ENCODE assay signal across 6 cellular contexts in the genomic region with DNA sequence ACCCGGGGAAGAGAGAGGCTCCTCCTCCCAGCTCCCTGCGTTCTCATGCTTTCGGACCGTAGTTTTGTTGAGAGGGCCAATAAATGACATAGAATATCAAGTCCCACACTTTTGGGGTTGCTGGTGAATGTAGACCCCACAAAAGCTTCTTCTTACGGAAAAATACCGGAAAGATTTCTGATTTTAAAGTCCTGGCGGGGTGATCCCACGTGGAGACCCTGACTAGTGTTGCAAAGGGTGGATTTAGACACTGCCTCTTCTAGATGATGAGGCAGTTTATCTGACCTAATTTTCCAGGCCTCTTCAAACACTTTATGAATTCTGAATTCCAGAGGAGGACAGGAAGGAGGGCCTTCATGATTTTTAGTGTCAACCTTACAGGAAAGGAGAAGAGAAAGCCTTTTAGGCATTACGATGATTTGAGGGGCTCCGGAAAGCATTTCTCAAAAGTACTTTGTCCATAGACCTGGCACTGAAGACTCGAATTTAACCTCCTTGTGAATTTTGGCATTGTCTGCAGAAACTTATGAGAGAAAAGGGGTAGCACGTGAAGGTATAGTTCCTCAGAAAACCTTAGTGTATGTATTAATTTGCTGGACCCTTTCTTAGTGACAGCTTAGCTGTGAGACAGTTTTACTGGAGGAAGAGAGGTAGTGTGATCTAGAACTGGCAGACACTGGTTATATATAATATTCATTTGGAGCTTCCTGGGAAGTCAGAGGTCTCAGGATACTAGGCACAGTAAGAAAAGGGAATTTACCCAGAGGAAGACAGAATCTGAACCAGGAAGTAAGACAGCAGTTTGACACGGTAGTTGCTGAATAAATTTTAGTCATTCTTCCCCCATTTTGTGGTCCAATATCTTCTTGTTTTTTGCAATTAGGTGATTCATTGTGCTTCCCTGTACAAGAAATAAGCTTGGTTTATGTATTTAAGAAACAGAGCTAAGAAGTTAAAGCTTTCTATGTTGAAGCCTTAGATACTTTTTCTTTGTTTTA. TPM values are rescaled to one million over a fixed set of nuclear protein-coding genes. Genes with fewer than 3 reads are reported as not detected.
DNase-seq lines count a peak whose midpoint lies in the region; ATAC-seq and TF ChIP-seq lines count a peak whose summit lies in the region.

No MANE protein-coding gene starts in this region.

- peak overlapping the region; percentile 90 to 98 (median 94) for H3K4me3 Mint-ChIP-seq in naive B cell

- no peaks in the 10 kb centered on the region for H3K27me3 Mint-ChIP-seq in naive B cell

- no peaks in the 10 kb centered on the region for H3K9me3 ChIP-seq in ascending aorta

- peak overlapping the region; percentile 61 to 72 for H3K4me3 ChIP-seq in ascending aorta

- ATAC-seq in HG03432 (IDR thresholded peaks at IDR 0.05; ENCODE audit: unreplicated experiment) (peak; percentile 4), naive B cell (ENCODE audit: low read depth in 2 of 2) (no peak), GM19455 (IDR thresholded peaks at IDR 0.05; ENCODE audit: unreplicated experiment) (no peak)

- peaks cover 14 to 20% of the 10 kb centered on the region in 2 donors for H3K36me3 ChIP-seq in ascending aorta

- no peaks in the 10 kb centered on the region for H3K36me3 Mint-ChIP-seq in naive B cell

- H3K27ac ChIP-seq in ascending aorta = peak overlapping the region; percentile 91 to 95

- H3K4me1 ChIP-seq in ascending aorta = peaks cover 5 to 29% of the 10 kb centered on the region in 2 donors

- peaks cover 0 to 8% (median 2%) of the 10 kb centered on the region in 7 donors for H3K9me3 Mint-ChIP-seq in naive B cell

- in situ Hi-C loops in GM13977 (cut with MboI; ENCODE audit: low pct_unique_long_range_greater_than_20kb, low sequenced_read_pairs, unreplicated experiment) = no loop called here

- intact Hi-C loops in ascending aorta (cut with DNase I) = loop anchor here (2.0 to 5.0 kb wide), 2 partner anchors 15 to 49 kb away; a partner anchor contains a TSS

- TF ChIP-seq CTCF in GM13977 (IDR thresholded peaks at IDR 0.05; ENCODE audit: extremely low read depth, insufficient read depth, missing control alignments) = no peak
- TF ChIP-seq CTCF in ascending aorta (IDR thresholded peaks at IDR 0.05) = no peak

- DNase-seq in GM13977 (ENCODE audit: low spot score) (peak; percentile 57), ascending aorta (ENCODE audit: low spot score in 2 of 2) (peak in 1 of 2 donors; percentile 69), naive B cell (no peak), amniotic stem cell (lab: John Stamatoyannopoulos, UW) (no peak)

- H3K4me1 Mint-ChIP-seq in naive B cell = peaks cover 26 to 46% (median 31%) of the 10 kb centered on the region in 3 donors

- peak overlapping the region; percentile 98 to 100 (median 99) for H3K27ac Mint-ChIP-seq in naive B cell

- no peaks in the 10 kb centered on the region for H3K27me3 ChIP-seq in ascending aorta

RNA-seq across cellular contexts. Expression of a gene that starts 0.9 kb away (rescaled TPM):
- 20.5 TPM for total RNA-seq in ascending aorta
- 10 to 100 TPM; 20.8 to 44.2 (median 36.0) TPM for polyA plus RNA-seq in naive B cell (ENCODE audit: low read depth in 6 of 6)

RNA-seq across cellular contexts. Expression of a gene that starts 15.7 kb away (rescaled TPM):
- 9.3 TPM for total RNA-seq in ascending aorta
- 1 to 10 TPM in 4 of 6 donors, under 1 TPM in 2; 0.43 to 2.3 (median 1.2) TPM for polyA plus RNA-seq in naive B cell (ENCODE audit: low read depth in 6 of 6)

RNA-seq across cellular contexts. Expression of a gene that starts 22.4 kb away (rescaled TPM):
- not detected for total RNA-seq in ascending aorta
- polyA plus RNA-seq in naive B cell (ENCODE audit: low read depth in 6 of 6) = under 1 TPM in 3 of 6 donors, not detected in 3; 0.04 to 0.65 (median 0.62) TPM

RNA-seq across cellular contexts. Expression of a gene that starts 49.6 kb away (rescaled TPM):
- 11.8 TPM for total RNA-seq in ascending aorta
- polyA plus RNA-seq in naive B cell (ENCODE audit: low read depth in 6 of 6) = 1 to 10 TPM; 3.4 to 8.7 (median 6.5) TPM
